ENCODE assay signal across 8 cellular contexts in the genomic region with DNA sequence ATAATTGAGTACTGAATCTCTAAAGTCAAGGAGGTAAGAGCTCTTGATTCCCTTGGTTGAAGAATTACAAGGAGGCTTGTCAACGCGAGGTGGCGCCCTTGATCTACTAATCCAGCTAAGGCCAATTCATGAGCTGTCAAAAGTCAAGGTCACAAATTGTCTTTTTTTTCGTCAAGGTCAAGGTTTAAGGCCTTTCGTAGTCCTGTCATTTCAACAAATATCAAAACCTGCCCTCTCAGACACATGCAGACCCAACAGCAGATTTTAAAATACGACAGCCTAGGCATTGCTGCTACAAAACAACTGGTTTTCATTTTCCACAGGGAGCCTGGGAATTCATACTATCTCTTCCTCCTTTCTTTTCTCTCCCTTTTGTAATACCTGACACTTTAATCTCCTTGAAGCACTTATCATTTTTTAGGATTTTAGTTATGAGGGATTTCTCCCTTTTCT. TPM values are rescaled to one million over a fixed set of nuclear protein-coding genes. Genes with fewer than 3 reads are reported as not detected.
DNase-seq lines count a peak whose midpoint lies in the region; ATAC-seq and TF ChIP-seq lines count a peak whose summit lies in the region.

No MANE protein-coding gene starts in this region.

- TF ChIP-seq POLR2A in gastrocnemius medialis (IDR thresholded peaks at IDR 0.05), result no peak

- H3K36me3 ChIP-seq in gastrocnemius medialis, result no peaks in the 10 kb centered on the region

- peak; percentile 86 for DNase-seq in EL
- DNase-seq in NCI-H1105 (lab: John Stamatoyannopoulos, UW), result peak; percentile 76
- DNase-seq in T-helper 1 cell, result peak; percentile 55 to 84 (median 69)
- DNase-seq in amniotic stem cell (lab: John Stamatoyannopoulos, UW), result peak; percentile 46
- DNase-seq in left ventricle myocardium superior, result peak; percentile 91
- DNase-seq in gastrocnemius medialis, result peak in 1 of 2 donors; percentile 78
- DNase-seq in AG20443 (ENCODE audit: low spot score), result no peak

- peak overlapping the region in 3 of 4 donors; percentile 21 to 90 (median 44) for H3K27ac ChIP-seq in gastrocnemius medialis

- peaks cover 9 to 37% of the 10 kb centered on the region in 2 donors for H3K4me1 ChIP-seq in gastrocnemius medialis

- H3K27me3 ChIP-seq in gastrocnemius medialis, result peaks cover 11 to 41% (median 20%) of the 10 kb centered on the region in 3 donors

- H3K9me3 ChIP-seq in gastrocnemius medialis, result no peaks in the 10 kb centered on the region

- ATAC-seq in left ventricle myocardium superior (peak; percentile 52), gastrocnemius medialis (no peak), GM21737 (IDR thresholded peaks at IDR 0.05; ENCODE audit: unreplicated experiment) (no peak)

- H3K4me3 ChIP-seq in gastrocnemius medialis, result peak overlapping the region in 3 of 4 donors; percentile 1 to 67 (median 28)

- intact Hi-C loops in left ventricle myocardium superior (cut with micrococcal nuclease) (no loop called here), gastrocnemius medialis (cut with DNase I; ENCODE audit: low total_unique reads) (loop anchor here (2.0 to 5.0 kb wide), 2 partner anchors 581 to 724 kb away; no protein-coding TSS in a partner anchor)

- in situ Hi-C loops in gastrocnemius medialis (cut with MboI; ENCODE audit: low sequenced_read_pairs in 4 of 4), result loop anchor here (10.0 to 25.0 kb wide), 7 partner anchors 468 to 1434 kb away; a partner anchor contains a TSS

- TF ChIP-seq CTCF in gastrocnemius medialis (IDR thresholded peaks at IDR 0.05 in 4 of 5, conservative IDR thresholded peaks at IDR 0.05 in 1 of 5), result peak; percentile 72 to 77 (median 75)

RNA-seq across cellular contexts. Expression of a gene that starts 3.6 kb away (rescaled TPM):
- total RNA-seq in left ventricle myocardium superior, result not detected
- 1 to 10 TPM in 3 of 4 donors, under 1 TPM in 1; 0.82 to 2.4 (median 1.7) TPM for total RNA-seq in gastrocnemius medialis

RNA-seq across cellular contexts. Expression of a gene that starts 11.3 kb away (rescaled TPM):
- total RNA-seq in left ventricle myocardium superior (not detected), gastrocnemius medialis (1 to 10 TPM; 5.1 to 7.9 (median 6.4) TPM)

RNA-seq across cellular contexts. Expression of a gene that starts 22.2 kb away (rescaled TPM):
- not detected for total RNA-seq in left ventricle myocardium superior
- total RNA-seq in gastrocnemius medialis, result 10 to 100 TPM; 24.6 to 61.2 (median 40.0) TPM

RNA-seq across cellular contexts. Expression of a gene that starts 31.0 kb away (rescaled TPM):
- total RNA-seq in left ventricle myocardium superior, result not detected
- 10 to 100 TPM; 18.9 to 30.3 (median 19.5) TPM for total RNA-seq in gastrocnemius medialis

RNA-seq across cellular contexts. Expression of a gene that starts 39.8 kb away (rescaled TPM):
- total RNA-seq in left ventricle myocardium superior, result not detected
- 10 to 100 TPM in 1 of 4 donors, 1 to 10 TPM in 3; 5.3 to 12.8 (median 8.6) TPM for total RNA-seq in gastrocnemius medialis

Comparison
In these comparisons a context has a peak if more than half of its experiments do, and no peak if none do; other contexts are left out.
1. RNA of a gene that starts 22.2 kb away (total RNA-seq): 24.6 to 61.2 TPM in gastrocnemius medialis; not detected in left ventricle myocardium superior (single experiment); every median in the first group is over 10 times any median in the second.